Comparison of ENCODE assay signal across 18 cellular contexts in genomic region chr5:142129447-142129846, GRCh38. TPM values are rescaled to one million over a fixed set of nuclear protein-coding genes. Genes with fewer than 3 reads are reported as not detected.
DNase-seq lines count a peak whose midpoint lies in the region; ATAC-seq and TF ChIP-seq lines count a peak whose summit lies in the region.
"Had no signal": no experiment of that assay in that cellular context is flagged by ENCODE, and none has a peak within 500 bp of the region (broad histone marks: within the 10 kb centered on the region; RNA-seq: fewer than 3 reads in every experiment).

No MANE protein-coding gene starts in this region.

- ATAC-seq in WTC11 (no peak), GM18505 (IDR thresholded peaks at IDR 0.05; ENCODE audit: unreplicated experiment) (no peak)

- no peaks in the 10 kb centered on the region for H3K9me3 Mint-ChIP-seq in activated naive CD4-positive, alpha-beta T cell treated with anti-CD3 and anti-CD28 coated beads, Interleukin-2, amount 50 U/mL, for 24 hours
- H3K9me3 Mint-ChIP-seq in WTC11 (peaks cover 13% of the 10 kb centered on the region), chondrocyte (ENCODE audit: low read depth) (peaks cover 2% of the 10 kb centered on the region)
- H3K9me3 Mint-ChIP-seq: CD8-positive, alpha-beta memory T cell had no signal

- H3K4me1 Mint-ChIP-seq in activated naive CD4-positive, alpha-beta T cell treated with anti-CD3 and anti-CD28 coated beads, Interleukin-2, amount 50 U/mL, for 24 hours = peaks cover 60% of the 10 kb centered on the region
- H3K4me1 Mint-ChIP-seq in WTC11 (peaks cover 20% of the 10 kb centered on the region), chondrocyte (ENCODE audit: low read depth) (peaks cover 19% of the 10 kb centered on the region)

- peaks cover 18% of the 10 kb centered on the region for H3K36me3 Mint-ChIP-seq in activated naive CD4-positive, alpha-beta T cell treated with anti-CD3 and anti-CD28 coated beads, Interleukin-2, amount 50 U/mL, for 24 hours
- H3K36me3 Mint-ChIP-seq in WTC11 (peaks cover 8% of the 10 kb centered on the region), chondrocyte (ENCODE audit: low read depth) (no peaks in the 10 kb centered on the region)

- H3K4me3 Mint-ChIP-seq in activated naive CD4-positive, alpha-beta T cell treated with anti-CD3 and anti-CD28 coated beads, Interleukin-2, amount 50 U/mL, for 24 hours = peak overlapping the region; percentile 79
- H3K4me3 Mint-ChIP-seq in WTC11 = no peak overlapping the region
- no peak overlapping the region for H3K4me3 Mint-ChIP-seq in chondrocyte (ENCODE audit: unreplicated experiment)

- H3K27ac ChIP-seq in suprapubic skin (no peak overlapping the region), prostate gland (no peak overlapping the region)
- H3K27ac ChIP-seq: brain microvascular endothelial cell, spleen had no signal

- H3K4me1 ChIP-seq in suprapubic skin (peaks cover 16% of the 10 kb centered on the region), prostate gland (replicated peaks) (no peaks in the 10 kb centered on the region)

- TF ChIP-seq CTCF in WTC11 (IDR thresholded peaks at IDR 0.05) = no peak
- TF ChIP-seq CTCF in fibroblast of mammary gland (conservative IDR thresholded peaks at IDR 0.05; ENCODE audit: control insufficient read depth, insufficient read depth, low read depth, low read length) = no peak
- no peak for TF ChIP-seq CTCF in suprapubic skin (IDR thresholded peaks at IDR 0.05)
- no peak for TF ChIP-seq CTCF in chondrocyte (IDR thresholded peaks at IDR 0.05)
- no peak for TF ChIP-seq CTCF in prostate gland (IDR thresholded peaks at IDR 0.05)

- no peak for DNase-seq in activated naive CD4-positive, alpha-beta T cell treated with Interleukin-2 at 50 U/mL for 16 hours
- DNase-seq in WTC11 (ENCODE audit: low spot score) (no peak), fibroblast of mammary gland (ENCODE audit: low read depth) (no peak), suprapubic skin (ENCODE audit: low spot score in 2 of 2) (no peak), chondrocyte (ENCODE audit: low spot score) (no peak), prostate gland (ENCODE audit: low spot score) (no peak)
- DNase-seq: activated CD4-positive, alpha-beta T cell treated with anti-CD3 and anti-CD28 coated beads for 4 hours; brain microvascular endothelial cell; cortex of kidney; GF-D8; NCI-H1694; NCI-H69; spleen; stimulated activated CD4-positive, alpha-beta T cell treated with anti-CD3 and anti-CD28 coated beads, Interleukin-4, amount 100 ng/mL, for 4 hours; substantia nigra had no signal

- H3K27me3 Mint-ChIP-seq in activated naive CD4-positive, alpha-beta T cell treated with anti-CD3 and anti-CD28 coated beads, Interleukin-2, amount 50 U/mL, for 24 hours = no peaks in the 10 kb centered on the region
- H3K27me3 Mint-ChIP-seq in WTC11 (ENCODE audit: low read depth) = no peaks in the 10 kb centered on the region
- H3K27me3 Mint-ChIP-seq in chondrocyte (ENCODE audit: low read depth) = no peaks in the 10 kb centered on the region
- H3K27me3 Mint-ChIP-seq: CD8-positive, alpha-beta memory T cell had no signal

- H3K36me3 ChIP-seq in suprapubic skin (peaks cover 25% of the 10 kb centered on the region), prostate gland (no peaks in the 10 kb centered on the region)

- H3K27ac Mint-ChIP-seq in activated naive CD4-positive, alpha-beta T cell treated with anti-CD3 and anti-CD28 coated beads, Interleukin-2, amount 50 U/mL, for 24 hours = peak overlapping the region; percentile 92
- 0 out of 2 replicates have a peak overlapping the region, but pooled peaks have one; percentile 14 for H3K27ac Mint-ChIP-seq in WTC11
- H3K27ac Mint-ChIP-seq in chondrocyte (ENCODE audit: unreplicated experiment) = no peak overlapping the region

- WGBS in suprapubic skin = 68% methylated on average over 7 of the region's 7 CpGs
- WGBS in prostate gland = 91% methylated on average over 7 of the region's 7 CpGs

- H3K27me3 ChIP-seq in suprapubic skin (no peaks in the 10 kb centered on the region), prostate gland (replicated peaks; ENCODE audit: insufficient read depth) (no peaks in the 10 kb centered on the region)
- H3K27me3 ChIP-seq: brain microvascular endothelial cell, spleen had no signal

- TF ChIP-seq POLR2A in suprapubic skin (IDR thresholded peaks at IDR 0.05) (no peak), GM18505 (IDR thresholded peaks at IDR 0.05; ENCODE audit: borderline replicate concordance, extremely low read depth, insufficient read depth, insufficient read length) (no peak), prostate gland (IDR thresholded peaks at IDR 0.05) (no peak)

- no peak for TF ChIP-seq EP300 in suprapubic skin (IDR thresholded peaks at IDR 0.05)

- H3K4me3 ChIP-seq in fibroblast of mammary gland (ENCODE audit: control insufficient read depth, low read depth, low read length) = peak overlapping the region; percentile 53
- H3K4me3 ChIP-seq in suprapubic skin = peak overlapping the region; percentile 10
- H3K4me3 ChIP-seq in prostate gland = no peak overlapping the region
- H3K4me3 ChIP-seq: spleen had no signal

- intact Hi-C loops in prostate gland (cut with DNase I) = no loop called here

- H3K9me3 ChIP-seq in suprapubic skin = no peaks in the 10 kb centered on the region
- no peaks in the 10 kb centered on the region for H3K9me3 ChIP-seq in prostate gland

- CTCF ChIA-PET in WTC11 (lab: Charles Lee) = interaction anchor here (0.6 to 2.2 kb wide), 5 partner anchors 14 to 537 kb away, joined by 3 to 7 read pairs (median 3); no protein-coding TSS in a partner anchor

- POLR2A ChIA-PET in WTC11 (lab: Charles Lee) = interaction anchor here (0.6 kb wide), 1 partner anchor 177 kb away, joined by 8 read pairs; no protein-coding TSS in a partner anchor

TF ChIP-seq in WTC11, 78 proteins besides CTCF, POLR2A, EP300 and RAD21:
- TF ChIP-seq TP53 (CRISPR knock-in tag; IDR thresholded peaks at IDR 0.05) (no peak), ZNF121 (CRISPR knock-in tag; IDR thresholded peaks at IDR 0.05) (no peak), ZNF317 (CRISPR knock-in tag; IDR thresholded peaks at IDR 0.05; ENCODE audit: borderline replicate concordance, low read depth) (no peak), SMAD3 (CRISPR knock-in tag; IDR thresholded peaks at IDR 0.05; ENCODE audit: borderline replicate concordance) (no peak), ZBTB21 (CRISPR knock-in tag; IDR thresholded peaks at IDR 0.05; ENCODE audit: borderline replicate concordance) (no peak), SP1 (CRISPR knock-in tag; conservative IDR thresholded peaks at IDR 0.05) (no peak), E2F5 (CRISPR knock-in tag; IDR thresholded peaks at IDR 0.05) (no peak), NFYB (CRISPR knock-in tag; conservative IDR thresholded peaks at IDR 0.05; ENCODE audit: low read depth) (no peak)
- TF ChIP-seq, protein P1, sequence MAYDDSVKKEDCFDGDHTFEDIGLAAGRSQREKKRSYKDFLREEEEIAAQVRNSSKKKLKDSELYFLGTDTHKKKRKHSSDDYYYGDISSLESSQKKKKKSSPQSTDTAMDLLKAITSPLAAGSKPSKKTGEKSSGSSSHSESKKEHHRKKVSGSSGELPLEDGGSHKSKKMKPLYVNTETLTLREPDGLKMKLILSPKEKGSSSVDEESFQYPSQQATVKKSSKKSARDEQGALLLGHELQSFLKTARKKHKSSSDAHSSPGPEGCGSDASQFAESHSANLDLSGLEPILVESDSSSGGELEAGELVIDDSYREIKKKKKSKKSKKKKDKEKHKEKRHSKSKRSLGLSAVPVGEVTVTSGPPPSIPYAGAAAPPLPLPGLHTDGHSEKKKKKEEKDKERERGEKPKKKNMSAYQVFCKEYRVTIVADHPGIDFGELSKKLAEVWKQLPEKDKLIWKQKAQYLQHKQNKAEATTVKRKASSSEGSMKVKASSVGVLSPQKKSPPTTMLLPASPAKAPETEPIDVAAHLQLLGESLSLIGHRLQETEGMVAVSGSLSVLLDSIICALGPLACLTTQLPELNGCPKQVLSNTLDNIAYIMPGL (CRISPR knock-in tag; IDR thresholded peaks at IDR 0.05) = no peak

RNA-seq across cellular contexts. Expression of gene NDFIP1, which starts 20.9 kb away (rescaled TPM):
- total RNA-seq in WTC11 (2021) (26.4 to 27.6 TPM (median 26.6 TPM) in 3 replicates), suprapubic skin (100 to 1,000 TPM in 1 of 4 donors, 10 to 100 TPM in 3; 57.8 to 116 (median 75.7) TPM), chondrocyte (62.1 to 64.2 TPM (median 63.8 TPM) in 3 replicates), prostate gland (100 to 1,000 TPM; 134 to 234 TPM)

Comparison
In these comparisons a context has a peak if more than half of its experiments do, and no peak if none do; other contexts are left out.
1. H3K4me3 ChIP-seq: peak in fibroblast of mammary gland (single experiment) and suprapubic skin (single experiment); none in prostate gland (0 of 2).